ENCODE assay signal across 22 cellular contexts in the genomic region with DNA sequence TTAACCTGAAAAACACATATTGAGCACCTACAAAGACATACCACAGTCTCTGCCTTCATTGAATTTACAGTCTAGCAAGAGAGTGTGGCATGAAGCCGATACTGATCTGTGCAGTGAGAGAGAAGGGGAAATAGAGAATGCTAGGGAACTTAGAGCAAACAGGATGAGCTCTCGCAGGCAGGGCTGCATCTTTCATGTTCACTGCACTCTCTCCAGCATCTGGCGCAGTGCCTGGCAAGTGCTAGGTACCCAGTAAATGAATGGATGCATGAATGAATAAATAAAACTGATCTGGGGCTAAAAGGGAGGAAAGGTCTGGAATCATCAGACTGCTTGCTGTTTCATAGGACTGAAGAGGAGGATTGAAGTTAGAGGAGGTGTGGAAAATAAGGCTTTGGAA.
DNase-seq lines count a peak whose midpoint lies in the region; ATAC-seq, FAIRE-seq and TF ChIP-seq lines count a peak whose summit lies in the region.
"Had no signal": no experiment of that assay in that cellular context is flagged by ENCODE, and none has a peak within 500 bp of the region (broad histone marks: within the 10 kb centered on the region; RNA-seq: fewer than 3 reads in every experiment).

No MANE protein-coding gene starts in this region.

- H3K9me3 ChIP-seq in HepG2 (ENCODE audit: low read length) (no peaks in the 10 kb centered on the region), right lobe of liver (no peaks in the 10 kb centered on the region)
- H3K9me3 ChIP-seq: spleen, testis had no signal

- CTCF ChIA-PET in HepG2 (lab: Yijun Ruan, JAX; ENCODE audit: low intra/inter-chr PET ratio, low total read pairs), result no interaction called here

- intact Hi-C loops in HepG2 (cut with micrococcal nuclease; ENCODE audit: unreplicated experiment) (no loop called here), right lobe of liver (cut with DNase I) (no loop called here)

- peak; percentile 50 for ATAC-seq in HepG2
- ATAC-seq in right lobe of liver, result no peak
- no peak for ATAC-seq in HG03196 (IDR thresholded peaks at IDR 0.05; ENCODE audit: unreplicated experiment)
- ATAC-seq: activated CD8-positive, alpha-beta memory T cell treated with anti-CD3 and anti-CD28 coated beads, Interleukin-2, amount 10 ng/mL, durations not matched to agents 7 days and 5 days; activated naive CD4-positive, alpha-beta T cell treated with anti-CD3 and anti-CD28 coated beads, Interleukin-2, amount 50 U/mL, for 72 hours; left cardiac atrium; WTC11 had no signal

- TF ChIP-seq CTCF in HepG2 (CRISPR knock-in tag; IDR thresholded peaks at IDR 0.05), result no peak
- TF ChIP-seq CTCF in right lobe of liver (IDR thresholded peaks at IDR 0.05), result no peak

- no peaks in the 10 kb centered on the region for H3K79me2 ChIP-seq in HepG2 (ENCODE audit: insufficient read depth, low read length)

- 1% methylated on average over 3 of the region's 3 CpGs for WGBS in HepG2 (ENCODE audit: low lambda C conversion rate)
- WGBS in right lobe of liver (ENCODE audit: insufficient coverage, low coverage, low lambda C conversion rate, missing lambda C conversion rate), result 84% methylated on average over 3 of the region's 3 CpGs

- no peak for TF ChIP-seq EP300 in HepG2 (IDR thresholded peaks at IDR 0.05; ENCODE audit: low read depth in 2 of 2, low read length in 2 of 2)
- TF ChIP-seq EP300 in HepG2 (CRISPR knock-in tag; IDR thresholded peaks at IDR 0.05; ENCODE audit: borderline replicate concordance), result no peak

- in situ Hi-C loops in HepG2 (cut with HindIII; ENCODE audit: extremely low pct_ligation_motif_present, low pct_unique_long_range_greater_than_20kb), result no loop called here

- no peak for DNase-seq in HepG2 (ENCODE audit: low spot score)
- no peak for DNase-seq in right lobe of liver
- peak; percentile 54 for DNase-seq in NCI-H69 (lab: John Stamatoyannopoulos, UW)
- peak; percentile 49 for DNase-seq in kidney glomerular epithelial cell (lab: John Stamatoyannopoulos, UW)
- no peak for DNase-seq in urothelium cell line (ENCODE audit: low spot score)
- no peak for DNase-seq in activated CD8-positive, alpha-beta memory T cell treated with anti-CD3 and anti-CD28 coated beads, Interleukin-2, amount 50 U/mL, for 4 hours
- DNase-seq: activated CD4-positive, alpha-beta T cell treated with anti-CD3 and anti-CD28 coated beads, Interleukin-2, amount 50 U/mL, for 1 hour; activated CD8-positive, alpha-beta memory T cell treated with anti-CD3 and anti-CD28 coated beads, Interleukin-2, amount 10 ng/mL, durations not matched to agents 7 days and 5 days; cerebellar nuclear complex; left cardiac atrium; naive B cell; NCI-H82; SHP77 treated with DMSO at 0.1 percent for 48 hours; spleen; stimulated activated CD4-positive, alpha-beta T cell treated with anti-CD3 and anti-CD28 coated beads, Interleukin-4, amount 100 ng/mL, for 24 hours; stimulated activated naive CD4-positive, alpha-beta T cell treated with Interleukin-2 at 50 U/mL for 16 hours; T1000; testis had no signal

- no TSS peak for BruUV-seq in HepG2 (replicated peaks; lab: Mats Ljungman, UMichigan)

- H3K36me3 ChIP-seq in HepG2 (replicated peaks in 1 of 2; ENCODE audit: control insufficient read depth in 1 of 2, insufficient read depth in 2 of 2, low read length in 2 of 2), result no peaks in the 10 kb centered on the region
- no peaks in the 10 kb centered on the region for H3K36me3 ChIP-seq in right lobe of liver
- H3K36me3 ChIP-seq: spleen had no signal

- no peak overlapping the region for H3K9ac ChIP-seq in HepG2 (ENCODE audit: insufficient read depth, low read depth, low read length)

- H3K27ac ChIP-seq in HepG2 (ENCODE audit: extremely low read length, insufficient read depth, low read length) (no peak overlapping the region), right lobe of liver (no peak overlapping the region)
- H3K27ac ChIP-seq: epithelial cell of prostate, spleen, testis had no signal

- POLR2A ChIA-PET in HepG2 (lab: Yijun Ruan, JAX), result no interaction called here

- H3K27me3 ChIP-seq in HepG2 (ENCODE audit: control insufficient read depth in 1 of 2, insufficient read depth in 2 of 2, low read length in 2 of 2) (no peaks in the 10 kb centered on the region; a peak in 1 of 5 replicates), right lobe of liver (no peaks in the 10 kb centered on the region)
- H3K27me3 ChIP-seq: spleen, testis had no signal

- no peaks in the 10 kb centered on the region for H4K20me1 ChIP-seq in HepG2 (ENCODE audit: insufficient read depth, low read length)

- H3K4me3 ChIP-seq in HepG2 (replicated peaks in 1 of 3; ENCODE audit: insufficient read depth in 1 of 3, low read depth in 2 of 3, low read length in 3 of 3) (no peak overlapping the region), right lobe of liver (no peak overlapping the region)
- H3K4me3 ChIP-seq: spleen, testis had no signal

- no peak for TF ChIP-seq RAD21 in HepG2 (CRISPR knock-in tag; IDR thresholded peaks at IDR 0.05)

- no peaks in the 10 kb centered on the region for H3K4me1 ChIP-seq in HepG2 (ENCODE audit: insufficient read depth, low read length)
- H3K4me1 ChIP-seq in right lobe of liver, result no peaks in the 10 kb centered on the region
- H3K4me1 ChIP-seq: spleen, testis had no signal

- no peak overlapping the region for H3K4me2 ChIP-seq in HepG2 (ENCODE audit: low read depth, low read length)

- no peak for FAIRE-seq in HepG2 (lab: Jason Lieb, UNC)
- FAIRE-seq in urothelium cell line (lab: Jason Lieb, UNC), result no peak

- no peak overlapping the region for H2AFZ ChIP-seq in HepG2 (ENCODE audit: low read length)

- no peak for TF ChIP-seq POLR2A in HepG2 (IDR thresholded peaks at IDR 0.05; ENCODE audit: insufficient read depth in 1 of 2, low read depth in 2 of 2, low read length in 2 of 2)
- no peak for TF ChIP-seq POLR2A in right lobe of liver (IDR thresholded peaks at IDR 0.05)

TF ChIP-seq in HepG2, 621 proteins besides CTCF, POLR2A, EP300 and RAD21:
- TF ChIP-seq ZNF282 (IDR thresholded peaks at IDR 0.05; ENCODE audit: partially characterized antibody) (no peak), PRPF4 (IDR thresholded peaks at IDR 0.05; ENCODE audit: low read depth, low read length, poor library complexity, severe bottlenecking) (no peak)

Comparison
In these comparisons a context has a peak if more than half of its experiments do, and no peak if none do; other contexts are left out.
1. DNase-seq: peak in NCI-H69 (single experiment) and kidney glomerular epithelial cell (single experiment); none in HepG2 (single experiment), right lobe of liver (0 of 3), urothelium cell line (single experiment) and activated CD8-positive, alpha-beta memory T cell treated with anti-CD3 and anti-CD28 coated beads, Interleukin-2, amount 50 U/mL, for 4 hours (single experiment).